In the genomic region with DNA sequence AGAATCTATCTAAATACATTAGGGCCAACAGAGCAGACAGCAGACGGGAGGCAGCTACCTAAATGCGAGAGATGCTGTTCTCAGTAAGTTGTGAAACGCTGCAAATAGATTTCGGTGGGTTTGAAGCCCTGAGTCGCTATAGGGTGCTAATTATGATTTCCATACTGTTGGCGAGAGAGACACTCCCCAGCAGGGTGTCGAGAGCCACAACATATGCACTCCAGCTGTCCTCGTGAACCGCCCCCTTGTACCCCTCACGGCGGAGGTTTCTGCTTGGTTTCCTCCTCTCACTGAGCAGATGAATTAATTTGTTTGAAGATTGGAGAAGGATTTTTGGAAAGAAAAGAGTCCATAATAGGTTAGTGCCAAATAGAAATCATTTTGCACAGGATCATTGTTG, we compare ENCODE assay signal across 29 cellular contexts.
"Had no signal": no experiment of that assay in that cellular context is flagged by ENCODE, and none has a peak within 500 bp of the region (broad histone marks: within the 10 kb centered on the region; RNA-seq: fewer than 3 reads in every experiment).

No MANE protein-coding gene starts in this region.

- H3K4me1 Mint-ChIP-seq: activated CD4-positive, alpha-beta T cell treated with anti-CD3 and anti-CD28 coated beads, Interleukin-2, amount 10 ng/mL, durations not matched to agents 24 days and 14 days; immature natural killer cell; mesothelial cell of epicardium; naive B cell; nephron progenitor cell; stimulated activated effector memory CD8-positive, alpha-beta T cell treated with anti-CD3 and anti-CD28 coated beads, Interleukin-12 subunit alpha, Interleukin-12 subunit beta, amount 100 ng/mL, for 72 hours had no signal

- H3K27ac Mint-ChIP-seq: activated CD4-positive, alpha-beta memory T cell treated with anti-CD3 and anti-CD28 coated beads for 36 hours; activated CD4-positive, alpha-beta T cell treated with anti-CD3 and anti-CD28 coated beads, Interleukin-2, amount 10 ng/mL, durations not matched to agents 24 days and 14 days; immature natural killer cell; mesothelial cell of epicardium; naive B cell; nephron progenitor cell; stimulated activated effector memory CD8-positive, alpha-beta T cell treated with anti-CD3 and anti-CD28 coated beads, Interleukin-12 subunit alpha, Interleukin-12 subunit beta, amount 100 ng/mL, for 72 hours; stimulated activated naive CD8-positive, alpha-beta T cell treated with anti-CD3 and anti-CD28 coated beads, Interleukin-15, Interleukin-2, amounts not matched to agents 100 ng/mL and 50 ng/mL, for 24 hours had no signal

- H3K27ac ChIP-seq: brain microvascular endothelial cell, heart left ventricle, neutrophil, sigmoid colon, thoracic aorta had no signal

- H3K4me1 ChIP-seq: heart left ventricle, sigmoid colon had no signal

- H3K4me3 Mint-ChIP-seq: activated CD4-positive, alpha-beta memory T cell treated with anti-CD3 and anti-CD28 coated beads for 36 hours; activated CD4-positive, alpha-beta T cell treated with anti-CD3 and anti-CD28 coated beads, Interleukin-2, amount 10 ng/mL, durations not matched to agents 24 days and 14 days; immature natural killer cell; mesothelial cell of epicardium; naive B cell; nephron progenitor cell; stimulated activated effector memory CD8-positive, alpha-beta T cell treated with anti-CD3 and anti-CD28 coated beads, Interleukin-12 subunit alpha, Interleukin-12 subunit beta, amount 100 ng/mL, for 72 hours; stimulated activated naive CD8-positive, alpha-beta T cell treated with anti-CD3 and anti-CD28 coated beads, Interleukin-15, Interleukin-2, amounts not matched to agents 100 ng/mL and 50 ng/mL, for 24 hours had no signal

- H3K36me3 ChIP-seq: brain microvascular endothelial cell, heart left ventricle, neutrophil, sigmoid colon, thoracic aorta had no signal

- H3K4me3 ChIP-seq: heart left ventricle, sigmoid colon, thoracic aorta had no signal

- H3K27me3 ChIP-seq: brain microvascular endothelial cell, neutrophil, sigmoid colon had no signal

- ATAC-seq: heart left ventricle; left colon; stimulated activated effector memory CD8-positive, alpha-beta T cell treated with anti-CD3 and anti-CD28 coated beads, Interleukin-12 subunit alpha, Interleukin-12 subunit beta, amount 100 ng/mL, for 72 hours had no signal

- H3K36me3 Mint-ChIP-seq: activated CD4-positive, alpha-beta memory T cell treated with anti-CD3 and anti-CD28 coated beads for 36 hours; immature natural killer cell; stimulated activated effector memory CD8-positive, alpha-beta T cell treated with anti-CD3 and anti-CD28 coated beads, Interleukin-12 subunit alpha, Interleukin-12 subunit beta, amount 100 ng/mL, for 72 hours had no signal

- H3K9me3 ChIP-seq: neutrophil, thoracic aorta had no signal

- H3K27me3 Mint-ChIP-seq: activated CD4-positive, alpha-beta T cell treated with anti-CD3 and anti-CD28 coated beads, Interleukin-2, amount 10 ng/mL, durations not matched to agents 24 days and 14 days; stimulated activated naive CD8-positive, alpha-beta T cell treated with anti-CD3 and anti-CD28 coated beads, Interleukin-15, Interleukin-2, amounts not matched to agents 100 ng/mL and 50 ng/mL, for 24 hours had no signal

- DNase-seq: activated CD4-positive, alpha-beta memory T cell treated with anti-CD3 and anti-CD28 coated beads for 36 hours; activated CD4-positive, alpha-beta T cell treated with anti-CD3 and anti-CD28 coated beads, Interleukin-2, amount 10 ng/mL, durations not matched to agents 24 days and 14 days; activated CD4-positive, CD25-positive, alpha-beta regulatory T cell treated with anti-CD3 and anti-CD28 coated beads, Interleukin-2, amount 50 U/mL, for 72 hours; activated CD8-positive, alpha-beta memory T cell treated with anti-CD3 and anti-CD28 coated beads, Interleukin-2, amount 50 U/mL, for 4 hours; activated gamma-delta T cell; activated naive CD4-positive, alpha-beta T cell treated with anti-CD3 and anti-CD28 coated beads, Interleukin-2, amount 50 U/mL, for 16 hours; activated T-cell treated with anti-CD3 and anti-CD28 coated beads, Interleukin-2, amount 50 U/mL, for 1 hour; amniotic stem cell; brain microvascular endothelial cell; caudate nucleus; cortex of kidney; foreskin fibroblast; heart left ventricle; hypothalamus; immature natural killer cell; kidney; left colon; mammary epithelial cell; naive B cell; nephron progenitor cell; sigmoid colon; small intestine; stimulated activated CD4-positive, alpha-beta T cell treated with anti-CD3 and anti-CD28 coated beads, Interleukin-4, amount 100 ng/mL, for 24 hours; trophoblast cell had no signal
